Comparison of ENCODE assay signal across 31 cellular contexts in the genomic region with DNA sequence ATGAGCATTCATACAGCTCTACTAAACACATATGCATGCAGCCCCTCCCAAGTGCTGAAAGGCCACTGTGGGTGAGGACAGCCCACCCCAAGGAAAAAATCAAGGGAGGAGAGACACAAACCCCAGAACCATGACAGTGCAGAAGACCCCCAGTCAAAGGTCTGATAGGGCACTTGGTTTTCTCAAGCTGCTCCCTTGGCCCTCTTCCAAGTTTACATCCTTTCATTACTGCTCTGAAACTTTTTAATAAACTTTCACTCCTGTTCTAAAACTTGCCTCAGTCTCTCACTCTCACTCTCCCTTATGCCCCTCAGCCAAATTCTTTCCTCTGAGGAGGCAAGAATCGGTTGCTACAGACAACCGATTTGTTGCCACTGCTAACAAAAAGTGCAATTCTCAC. TPM values are rescaled to one million over a fixed set of nuclear protein-coding genes. Genes with fewer than 3 reads are reported as not detected.
"Had no signal": no experiment of that assay in that cellular context is flagged by ENCODE, and none has a peak within 500 bp of the region (broad histone marks: within the 10 kb centered on the region; RNA-seq: fewer than 3 reads in every experiment).

No MANE protein-coding gene starts in this region.

- H3K4me2 ChIP-seq: hepatocyte had no signal

- H3K79me2 ChIP-seq: hepatocyte had no signal

- FAIRE-seq: colon had no signal

- H2AFZ ChIP-seq: hepatocyte had no signal

- H3K9me3 Mint-ChIP-seq: activated CD4-positive, alpha-beta memory T cell treated with anti-CD3 and anti-CD28 coated beads, Interleukin-2, amount 10 ng/mL, durations not matched to agents 7 days and 5 days; activated T-helper 17 cell treated with anti-CD3 and anti-CD28 coated beads, Interleukin-2, amount 50 U/mL, for 72 hours; effector memory CD8-positive, alpha-beta T cell had no signal

- H3K4me3 ChIP-seq: body of pancreas, esophagus squamous epithelium, gastroesophageal sphincter, heart right ventricle, hepatocyte had no signal

- H3K36me3 Mint-ChIP-seq: activated naive CD8-positive, alpha-beta T cell; WTC11 had no signal

- H3K36me3 ChIP-seq: esophagus squamous epithelium, gastroesophageal sphincter, heart right ventricle had no signal

- H3K27me3 Mint-ChIP-seq: activated naive CD8-positive, alpha-beta T cell; activated T-helper 17 cell treated with anti-CD3 and anti-CD28 coated beads, Interleukin-2, amount 50 U/mL, for 72 hours had no signal

- H3K4me3 Mint-ChIP-seq: activated CD4-positive, alpha-beta memory T cell treated with anti-CD3 and anti-CD28 coated beads, Interleukin-2, amount 10 ng/mL, durations not matched to agents 7 days and 5 days; activated CD4-positive, alpha-beta T cell treated with anti-CD3 and anti-CD28 coated beads, Interleukin-2, amount 10 ng/mL, durations not matched to agents 7 days and 5 days; activated naive CD8-positive, alpha-beta T cell; activated T-cell treated with anti-CD3 and anti-CD28 coated beads, Interleukin-2, amount 50 U/mL, for 4 hours; activated T-helper 17 cell treated with anti-CD3 and anti-CD28 coated beads, Interleukin-2, amount 50 U/mL, for 72 hours; effector memory CD8-positive, alpha-beta T cell; WTC11 had no signal

- H3K27ac ChIP-seq: body of pancreas, esophagus squamous epithelium, gastroesophageal sphincter, heart right ventricle, hepatocyte had no signal

- ATAC-seq: activated T-cell treated with anti-CD3 and anti-CD28 coated beads, Interleukin-2, amount 50 U/mL, for 4 hours; activated T-helper 17 cell treated with anti-CD3 and anti-CD28 coated beads, Interleukin-2, amount 50 U/mL, for 72 hours; body of pancreas; effector memory CD8-positive, alpha-beta T cell; gastroesophageal sphincter; heart right ventricle; WTC11 had no signal

- DNase-seq: activated CD4-positive, alpha-beta memory T cell treated with anti-CD3 and anti-CD28 coated beads, Interleukin-2, amount 10 ng/mL, durations not matched to agents 7 days and 5 days; activated CD4-positive, alpha-beta T cell treated with anti-CD3 and anti-CD28 coated beads for 1 hour; activated CD4-positive, alpha-beta T cell treated with anti-CD3 and anti-CD28 coated beads for 4 hours; activated CD4-positive, alpha-beta T cell treated with anti-CD3 and anti-CD28 coated beads, Interleukin-2, amount 10 ng/mL, durations not matched to agents 7 days and 5 days; activated CD4-positive, alpha-beta T cell treated with anti-CD3 and anti-CD28 coated beads, Interleukin-2, amount 50 U/mL, for 4 hours; activated CD8-positive, alpha-beta memory T cell treated with anti-CD3 and anti-CD28 coated beads, Interleukin-2, amount 50 U/mL, for 48 hours; activated effector memory CD4-positive, alpha-beta T cell treated with Interleukin-2 at 50 U/mL for 16 hours; activated gamma-delta T cell treated with Interleukin-2 at 50 U/mL for 16 hours; activated naive CD4-positive, alpha-beta T cell treated with anti-CD3 and anti-CD28 coated beads, Interleukin-2, amount 50 U/mL, for 16 hours; activated naive CD4-positive, alpha-beta T cell treated with Interleukin-2 at 50 U/mL for 16 hours; activated T-cell treated with anti-CD3 and anti-CD28 coated beads for 4 hours; activated T-cell treated with anti-CD3 and anti-CD28 coated beads, Interleukin-2, amount 50 U/mL, for 4 hours; amniotic stem cell; anterior cingulate cortex; body of pancreas; caudate nucleus; cortex of kidney; dermis blood vessel endothelial cell; effector CD4-positive, alpha-beta T cell; effector memory CD8-positive, alpha-beta T cell; esophagus squamous epithelium; foreskin melanocyte; heart right ventricle; T-helper 2 cell had no signal

- H3K4me1 ChIP-seq: body of pancreas, esophagus squamous epithelium, gastroesophageal sphincter had no signal

- H3K9me3 ChIP-seq: body of pancreas, esophagus squamous epithelium, gastroesophageal sphincter had no signal

- H3K27ac Mint-ChIP-seq: activated CD4-positive, alpha-beta memory T cell treated with anti-CD3 and anti-CD28 coated beads, Interleukin-2, amount 10 ng/mL, durations not matched to agents 7 days and 5 days; activated CD4-positive, alpha-beta T cell treated with anti-CD3 and anti-CD28 coated beads, Interleukin-2, amount 10 ng/mL, durations not matched to agents 7 days and 5 days; activated naive CD8-positive, alpha-beta T cell; activated T-helper 17 cell treated with anti-CD3 and anti-CD28 coated beads, Interleukin-2, amount 50 U/mL, for 72 hours; effector memory CD8-positive, alpha-beta T cell; WTC11 had no signal

- H3K27me3 ChIP-seq: body of pancreas, esophagus squamous epithelium, gastroesophageal sphincter, heart right ventricle, hepatocyte had no signal

RNA-seq across cellular contexts. Expression of gene IPCEF1, which starts 24.9 kb away (rescaled TPM):
- total RNA-seq: chondrocyte had no signal
- polyA plus RNA-seq: hepatocyte had no signal
